In the genomic region with DNA sequence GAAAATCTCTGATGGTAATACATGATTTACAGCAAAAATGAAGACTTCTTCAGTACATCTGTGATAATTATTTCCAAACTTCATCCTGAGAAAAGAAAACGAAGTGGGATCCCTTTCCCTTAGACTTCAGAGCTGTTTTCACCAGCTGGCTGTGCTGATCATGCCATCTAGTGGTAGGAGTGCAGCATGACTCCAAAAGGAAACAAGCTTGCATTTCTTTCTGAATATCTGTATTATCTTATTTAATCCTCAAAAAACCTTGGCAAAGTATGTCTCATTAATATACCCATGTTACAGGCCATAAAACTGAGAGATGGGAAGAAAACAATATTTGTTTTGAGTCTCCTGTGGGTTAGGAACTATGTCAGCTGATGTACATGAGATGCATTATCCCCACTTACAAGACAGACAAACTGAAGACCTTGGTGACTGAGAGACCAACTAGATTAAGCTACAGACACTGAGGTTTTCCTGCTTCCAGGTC, we compare ENCODE assay signal across 8 cellular contexts. TPM values are rescaled to one million over a fixed set of nuclear protein-coding genes. Genes with fewer than 3 reads are reported as not detected.
DNase-seq lines count a peak whose midpoint lies in the region; ATAC-seq, FAIRE-seq and TF ChIP-seq lines count a peak whose summit lies in the region.

No MANE protein-coding gene starts in this region.

- TF ChIP-seq RAD21 in K562 (CRISPR knock-in tag; conservative IDR thresholded peaks at IDR 0.05 in 1 of 2, IDR thresholded peaks at IDR 0.05 in 1 of 2) = peak; percentile 81 to 89

- POLR2A ChIA-PET in K562 (lab: Yijun Ruan, JAX) = interaction anchor here (0.7 to 1.2 kb wide), 3 partner anchors 32 to 146 kb away, joined by 3 read pairs; no protein-coding TSS in a partner anchor

- no TSS peak for BruUV-seq in K562 (replicated peaks; lab: Mats Ljungman, UMichigan)

- no peaks in the 10 kb centered on the region for H3K79me2 ChIP-seq in K562 (ENCODE audit: control insufficient read depth, insufficient read depth, low read length)

- ATAC-seq in K562 (peak; percentile 52; the same call in 2 of the 3 replicates), GM21390 (IDR thresholded peaks at IDR 0.05; ENCODE audit: unreplicated experiment) (no peak)

- 8% methylated on average over 1 of the region's 1 CpG for WGBS in K562 (ENCODE audit: insufficient coverage, low coverage, missing lambda C conversion rate)

- in situ Hi-C loops in K562 (cut with MboI) = loop anchor here (5.0 to 10.0 kb wide), 3 partner anchors 50 to 618 kb away; no protein-coding TSS in a partner anchor

- intact Hi-C loops in K562 (cut with micrococcal nuclease) = loop anchor here (2.0 to 10.0 kb wide), 4 partner anchors 50 to 498 kb away; no protein-coding TSS in a partner anchor

- no peaks in the 10 kb centered on the region for H4K20me1 ChIP-seq in K562 (replicated peaks; ENCODE audit: control insufficient read depth, insufficient read depth, low read length)

- H3K9me3 ChIP-seq in NT2/D1 (ENCODE audit: insufficient read depth, low read length) (no peaks in the 10 kb centered on the region), K562 (replicated peaks; ENCODE audit: control insufficient read depth, insufficient read depth, low read depth, low read length) (no peaks in the 10 kb centered on the region)

- DNase-seq in DMS153 treated with DMSO at 0.1 percent for 48 hours (lab: John Stamatoyannopoulos, UW; ENCODE audit: unreplicated experiment) (peak; percentile 75), HFFc6 (peak; percentile 55), NT2/D1 (ENCODE audit: low read depth, low spot score) (peak; percentile 51), K562 (ENCODE audit: extremely low read depth in 1 of 4, low spot score in 3 of 4) (peak; percentile 55 to 63 (median 58)), iPS-NIHi11 (ENCODE audit: low spot score) (peak; percentile 66), ureter (ENCODE audit: low spot score) (no peak)
- peak; percentile 45 for DNase-seq in stimulated activated CD4-positive, alpha-beta T cell treated with anti-CD3 and anti-CD28 coated beads, Interleukin-15, amount 100 ng/mL, for 24 hours

- peaks cover 14% of the 10 kb centered on the region for H3K27me3 Mint-ChIP-seq in HFFc6 (ENCODE audit: insufficient read depth)

- H3K36me3 ChIP-seq in NT2/D1 (ENCODE audit: insufficient read depth, insufficient read length, low read length) (no peaks in the 10 kb centered on the region), K562 (ENCODE audit: control insufficient read depth, insufficient read depth, low read length) (no peaks in the 10 kb centered on the region)

- H3K36me3 Mint-ChIP-seq in HFFc6 (ENCODE audit: low read depth) = no peaks in the 10 kb centered on the region

- CTCF ChIA-PET in K562 (lab: Yijun Ruan, JAX; ENCODE audit: low intra/inter-chr PET ratio) = interaction anchor here (0.7 to 1.7 kb wide), 5 partner anchors 251 to 621 kb away, joined by 3 to 6 read pairs (median 4); no protein-coding TSS in a partner anchor

- no peak for TF ChIP-seq EP300 in K562 (IDR thresholded peaks at IDR 0.05; ENCODE audit: low read length)

- no peak overlapping the region for H3K4me2 ChIP-seq in K562 (ENCODE audit: insufficient read depth, low read length)

- H3K27ac ChIP-seq in K562 (ENCODE audit: extremely low read depth, low read depth, low read length) = no peak overlapping the region

- no peaks in the 10 kb centered on the region for H3K9me3 Mint-ChIP-seq in HFFc6

- no peak overlapping the region for H3K4me3 ChIP-seq in NT2/D1 (ENCODE audit: insufficient read length, low read depth)
- no peak overlapping the region for H3K4me3 ChIP-seq in K562

- H3K27me3 ChIP-seq in NT2/D1 (ENCODE audit: insufficient read depth, insufficient read length) = no peaks in the 10 kb centered on the region
- H3K27me3 ChIP-seq in K562 (ENCODE audit: control insufficient read depth in 2 of 2, insufficient read depth in 2 of 2, low read length in 2 of 2) = peaks cover 2 to 17% of the 10 kb centered on the region in 2 experiments; a peak in 4 of 5 replicates

- H3K4me1 ChIP-seq in NT2/D1 (ENCODE audit: insufficient read depth, insufficient read length) (peaks cover 11% of the 10 kb centered on the region), K562 (replicated peaks in 1 of 2; ENCODE audit: control insufficient read depth in 2 of 2, insufficient read depth in 2 of 2, low read length in 2 of 2) (no peaks in the 10 kb centered on the region)

- peaks cover 8% of the 10 kb centered on the region; the same call in 1 of the 2 replicates for H3K4me1 Mint-ChIP-seq in HFFc6 (ENCODE audit: low read depth)

- TF ChIP-seq POLR2A in K562 (conservative IDR thresholded peaks at IDR 0.05) = no peak

- no peak overlapping the region for H3K9ac ChIP-seq in NT2/D1 (ENCODE audit: insufficient read length, low read depth)
- no peak overlapping the region for H3K9ac ChIP-seq in K562 (ENCODE audit: insufficient read depth in 1 of 2, low read depth in 2 of 2, low read length in 2 of 2)

- H2AFZ ChIP-seq in K562 (ENCODE audit: low read depth, low read length) = no peak overlapping the region

- no peak overlapping the region for H3K27ac Mint-ChIP-seq in HFFc6

- H3K4me3 Mint-ChIP-seq in HFFc6 = peak overlapping the region; percentile 15; the same call in 1 of the 2 replicates

- peak; percentile 98 for TF ChIP-seq CTCF in HFFc6 (IDR thresholded peaks at IDR 0.05)
- TF ChIP-seq CTCF in K562 (IDR thresholded peaks at IDR 0.05 in 2 of 3, conservative IDR thresholded peaks at IDR 0.05 in 1 of 3; ENCODE audit: insufficient read depth in 2 of 3, low read depth in 1 of 3, low read length in 3 of 3) = peak; percentile 79 to 94 (median 90)

- H3K9me1 ChIP-seq in K562 (ENCODE audit: control insufficient read depth, insufficient read depth, low read length) = no peaks in the 10 kb centered on the region

- peak; percentile 97 for FAIRE-seq in K562 (lab: Jason Lieb, UNC)

TF ChIP-seq in K562, 482 proteins besides CTCF, POLR2A, EP300 and RAD21 (continues in another document):
- TF ChIP-seq SMC3 (conservative IDR thresholded peaks at IDR 0.05; ENCODE audit: insufficient read depth, low read depth, low read length) (peak; percentile 69), CHCHD3 (CRISPR knock-in tag; IDR thresholded peaks at IDR 0.05) (no peak), TEAD4 (IDR thresholded peaks at IDR 0.05; ENCODE audit: low read length) (0 out of 2 replicates have a peak, but pooled peaks have one; percentile 35), TEAD4 (CRISPR knock-in tag; IDR thresholded peaks at IDR 0.05; ENCODE audit: borderline replicate concordance) (no peak), CCNT2 (IDR thresholded peaks at IDR 0.05; ENCODE audit: borderline replicate concordance, extremely low read depth, insufficient read length, low read depth, low read length) (no peak), ZNF778 (CRISPR knock-in tag; IDR thresholded peaks at IDR 0.05) (no peak), ZNF75A (CRISPR knock-in tag; IDR thresholded peaks at IDR 0.05) (no peak)
- TF ChIP-seq, protein P1, sequence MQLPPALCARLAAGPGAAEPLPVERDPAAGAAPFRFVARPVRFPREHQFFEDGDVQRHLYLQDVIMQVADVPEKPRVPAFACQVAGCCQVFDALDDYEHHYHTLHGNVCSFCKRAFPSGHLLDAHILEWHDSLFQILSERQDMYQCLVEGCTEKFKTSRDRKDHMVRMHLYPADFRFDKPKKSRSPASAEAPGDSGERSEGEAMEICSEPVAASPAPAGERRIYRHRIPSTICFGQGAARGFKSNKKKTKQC (CRISPR knock-in tag; IDR thresholded peaks at IDR 0.05) = no peak

RNA-seq across cellular contexts. Expression of a gene that starts 9.8 kb away (rescaled TPM):
- not detected for total RNA-seq in HFFc6 (2021; fragmentation: NEBNext Ultra II Directional; extraction: Animal tissue kit (Norgen Biotek cat#: 25700))
- total RNA-seq in K562 (2011; cell fraction: chromatin; rRNA removed; ENCODE audit: low replicate concordance) = not detected in 2 replicates
- not detected in 2 replicates for total RNA-seq in K562 (2011; cell fraction: nucleolus; rRNA removed)
- total RNA-seq in K562 (2011; cell fraction: nucleoplasm; rRNA removed) = not detected in 2 replicates
- total RNA-seq in K562 (2014; rRNA removed) (not detected in 2 replicates), K562 (2014; rRNA removed; fragmentation: Illumina TruSeq; extraction: Trizol) (not detected in 2 replicates), K562 (2015; rRNA removed; fragmentation: Illumina TruSeq; extraction: Trizol) (not detected in 2 replicates), K562 (2021) (not detected in 2 replicates), ureter (not detected)
- polyA plus RNA-seq in K562 (2011; rRNA removed) (not detected in 2 replicates), K562 (2014; fragmentation: Illumina TruSeq; extraction: Trizol) (not detected in 2 replicates), K562 (2014; fragmentation: Nextera tagmentation; extraction: Ambion mirVana) (not detected), K562 (2014; rRNA removed) (not detected in 2 replicates)
- not detected in 2 replicates for polyA plus RNA-seq in K562 (2011; cell fraction: cytosol; rRNA removed)
- polyA plus RNA-seq in K562 (2011; cell fraction: nucleus; rRNA removed) = not detected in 2 replicates
- not detected in 2 replicates for polyA plus RNA-seq in K562 (2012)
- not detected in 2 replicates for polyA minus RNA-seq in K562 (2011; rRNA and poly(A)+ RNA removed)
- polyA minus RNA-seq in K562 (2011; cell fraction: cytosol; rRNA and poly(A)+ RNA removed) = not detected in 2 replicates
- polyA minus RNA-seq in K562 (2011; cell fraction: nucleus; rRNA and poly(A)+ RNA removed) = not detected in 2 replicates

RNA-seq across cellular contexts. Expression of a gene that starts 35.4 kb away (rescaled TPM):
- total RNA-seq in HFFc6 (2021; fragmentation: NEBNext Ultra II Directional; extraction: Animal tissue kit (Norgen Biotek cat#: 25700)) = 10 to 100 TPM; 10.9 to 14.7 (median 12.3) TPM
- total RNA-seq in K562 (2011; cell fraction: chromatin; rRNA removed; ENCODE audit: low replicate concordance) = 134 and 179 TPM in 2 replicates
- 69.5 and 72.6 TPM in 2 replicates for total RNA-seq in K562 (2011; cell fraction: nucleolus; rRNA removed)
- total RNA-seq in K562 (2011; cell fraction: nucleoplasm; rRNA removed) = 96.9 and 131 TPM in 2 replicates
- 16.5 and 17.1 TPM in 2 replicates for total RNA-seq in K562 (2014; rRNA removed)
- total RNA-seq in K562 (2014; rRNA removed; fragmentation: Illumina TruSeq; extraction: Trizol) = 27.9 and 31.4 TPM in 2 replicates
- total RNA-seq in K562 (2015; rRNA removed; fragmentation: Illumina TruSeq; extraction: Trizol) = 24.5 and 28.6 TPM in 2 replicates
- total RNA-seq in K562 (2021) = 17.6 and 19.0 TPM in 2 replicates
- 37.4 and 39.3 TPM in 2 replicates for polyA plus RNA-seq in K562 (2011; rRNA removed)
- polyA plus RNA-seq in K562 (2011; cell fraction: cytosol; rRNA removed) = 9.7 and 27.6 TPM in 2 replicates
- 82.5 and 118 TPM in 2 replicates for polyA plus RNA-seq in K562 (2011; cell fraction: nucleus; rRNA removed)
- 9.8 and 9.9 TPM in 2 replicates for polyA plus RNA-seq in K562 (2012)
- polyA plus RNA-seq in K562 (2014; fragmentation: Illumina TruSeq; extraction: Trizol) = 16.7 and 19.6 TPM in 2 replicates
- polyA plus RNA-seq in K562 (2014; fragmentation: Nextera tagmentation; extraction: Ambion mirVana) = 10 to 100 TPM in 1 of 2 experiments, 1 to 10 TPM in 1; 9.3 to 12.2 TPM
- polyA plus RNA-seq in K562 (2014; rRNA removed) = 24.1 and 30.3 TPM in 2 replicates
- 103 and 129 TPM in 2 replicates for polyA minus RNA-seq in K562 (2011; rRNA and poly(A)+ RNA removed)
- polyA minus RNA-seq in K562 (2011; cell fraction: cytosol; rRNA and poly(A)+ RNA removed) = 9.9 and 13.7 TPM in 2 replicates
- polyA minus RNA-seq in K562 (2011; cell fraction: nucleus; rRNA and poly(A)+ RNA removed) = 73.6 and 141 TPM in 2 replicates
- total RNA-seq in ureter = 13.0 TPM
